ENCODE assay signal across 19 cellular contexts in the genomic region with DNA sequence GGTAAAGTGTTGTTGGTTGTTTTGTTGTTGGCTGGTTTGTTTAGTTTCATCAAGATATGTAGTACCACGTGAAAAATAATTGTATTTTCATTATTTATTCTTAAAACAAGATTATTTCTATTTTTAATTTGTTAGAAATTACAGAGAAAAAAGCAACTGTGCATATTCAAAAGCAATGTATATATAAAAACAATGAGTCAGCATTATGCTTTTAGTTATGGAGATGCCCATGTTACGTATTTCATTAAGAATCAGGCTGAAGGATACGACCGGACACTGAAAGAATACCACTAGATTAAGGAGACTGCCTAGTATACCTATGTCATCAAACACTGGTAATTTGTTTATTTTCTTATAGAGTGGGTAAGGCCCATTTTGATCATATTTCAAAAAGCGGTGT.
DNase-seq lines count a peak whose midpoint lies in the region; ATAC-seq, FAIRE-seq and TF ChIP-seq lines count a peak whose summit lies in the region.
"Had no signal": no experiment of that assay in that cellular context is flagged by ENCODE, and none has a peak within 500 bp of the region (broad histone marks: within the 10 kb centered on the region; RNA-seq: fewer than 3 reads in every experiment).

No MANE protein-coding gene starts in this region.

- FAIRE-seq in A549 (lab: Jason Lieb, UNC) (no peak), H1 (lab: Jason Lieb, UNC) (no peak)
- FAIRE-seq: A204.1, G401.6, GM12891, GM19239 had no signal

- H2BK120ac ChIP-seq in IMR-90 (ENCODE audit: low read depth, low read length): no peak overlapping the region
- H2BK120ac ChIP-seq in H1 (replicated peaks; ENCODE audit: low read depth, low read length): no peak overlapping the region

- H3K9ac ChIP-seq in IMR-90 (ENCODE audit: low read depth, low read length) (no peak overlapping the region), H1 (replicated peaks in 1 of 4; ENCODE audit: extremely low read depth in 1 of 4, low read depth in 3 of 4, low read length in 3 of 4) (no peak overlapping the region)
- H3K9ac ChIP-seq: BLaER1 treated with 17β-estradiol and CSF1 and Interleukin-3, amounts not matched to agents 10 nM and 100 nM had no signal

- H3K56ac ChIP-seq in IMR-90 (ENCODE audit: extremely low read depth, insufficient read depth, low read length) (no peak overlapping the region), H1 (replicated peaks; ENCODE audit: insufficient read length, low read depth, low read length) (no peak overlapping the region)

- H3K27me3 ChIP-seq in IMR-90 (ENCODE audit: control insufficient read depth, insufficient read depth, low read length) (no peaks in the 10 kb centered on the region), H1 (replicated peaks in 1 of 4; ENCODE audit: control insufficient read depth in 3 of 4, extremely low read depth in 1 of 4, insufficient read depth in 3 of 4, low read length in 3 of 4) (no peaks in the 10 kb centered on the region)
- H3K27me3 ChIP-seq: BLaER1 treated with 17β-estradiol and CSF1 and Interleukin-3, amounts not matched to agents 10 nM and 100 nM had no signal

- no peak overlapping the region for H2BK15ac ChIP-seq in IMR-90 (ENCODE audit: low read depth, low read length)
- H2BK15ac ChIP-seq in H1 (ENCODE audit: low read length): no peak overlapping the region

- H2BK20ac ChIP-seq in IMR-90 (ENCODE audit: low read depth, low read length): no peak overlapping the region
- H2BK20ac ChIP-seq in H1 (ENCODE audit: low read length): no peak overlapping the region

- no peaks in the 10 kb centered on the region for H3K23me2 ChIP-seq in H1 (ENCODE audit: low read depth, low read length)

- H4K20me1 ChIP-seq in IMR-90 (ENCODE audit: insufficient read depth, low read length): no peaks in the 10 kb centered on the region
- no peaks in the 10 kb centered on the region for H4K20me1 ChIP-seq in H1 (replicated peaks in 1 of 2; ENCODE audit: control insufficient read depth in 1 of 2, insufficient read depth in 2 of 2, low read length in 2 of 2)
- H4K20me1 ChIP-seq: BLaER1 treated with 17β-estradiol and CSF1 and Interleukin-3, amounts not matched to agents 10 nM and 100 nM had no signal

- TF ChIP-seq EP300 in A549 (IDR thresholded peaks at IDR 0.05) (no peak), H1 (IDR thresholded peaks at IDR 0.05; ENCODE audit: borderline replicate concordance in 1 of 2, low read depth in 2 of 2, low read length in 2 of 2) (no peak)

- WGBS in A549 (ENCODE audit: missing lambda C conversion rate): 42% methylated on average over 5 of the region's 5 CpGs
- no CpG with 5 or more reads among the region's 5 CpGs for WGBS in IMR-90 (ENCODE audit: extremely low coverage in 2 of 2, insufficient read length in 1 of 2), 2 experiments
- 86% methylated on average over 5 of the region's 5 CpGs; no CpG with 5 or more reads in 1 of the 2 experiments for WGBS in H1 (ENCODE audit: extremely low coverage in 1 of 2, insufficient coverage in 1 of 2, insufficient read length in 1 of 2, insufficient replicate concordance in 2 of 2, low coverage in 1 of 2, low lambda C conversion rate in 2 of 2, missing lambda C conversion rate in 1 of 2), 2 experiments

- no peak for TF ChIP-seq CTCF in A549 (IDR thresholded peaks at IDR 0.05)
- no peak for TF ChIP-seq CTCF in IMR-90 (conservative IDR thresholded peaks at IDR 0.05; ENCODE audit: low read depth, low read length)
- TF ChIP-seq CTCF in H1 (IDR thresholded peaks at IDR 0.05; ENCODE audit: control extremely low read depth in 1 of 3, insufficient read depth in 1 of 3, low read depth in 1 of 3, low read length in 3 of 3): no peak

- no peaks in the 10 kb centered on the region for H3K9me1 ChIP-seq in IMR-90 (ENCODE audit: insufficient read depth, low read length)

- no peaks in the 10 kb centered on the region; the same call in 2 of the 3 replicates for H3K9me3 ChIP-seq in A549
- peaks cover 18% of the 10 kb centered on the region for H3K9me3 ChIP-seq in IMR-90 (ENCODE audit: control insufficient read depth, insufficient read depth, low read length)
- no peaks in the 10 kb centered on the region for H3K9me3 ChIP-seq in H1 (ENCODE audit: insufficient read depth in 2 of 2, low read depth in 1 of 2, low read length in 1 of 2)
- H3K9me3 ChIP-seq: Caco-2 had no signal

- H3K4ac ChIP-seq in IMR-90 (ENCODE audit: low read depth, low read length) (no peak overlapping the region), H1 (replicated peaks; ENCODE audit: insufficient read length, low read depth, low read length) (no peak overlapping the region)

- H3K36me3 ChIP-seq in IMR-90 (ENCODE audit: control insufficient read depth, insufficient read depth, low read length) (no peaks in the 10 kb centered on the region), H1 (ENCODE audit: control insufficient read depth in 2 of 4, insufficient read depth in 4 of 4, low read length in 3 of 4) (no peaks in the 10 kb centered on the region)
- H3K36me3 ChIP-seq: BLaER1 treated with 17β-estradiol and CSF1 and Interleukin-3, amounts not matched to agents 10 nM and 100 nM had no signal

- no peaks in the 10 kb centered on the region for H3K4me1 ChIP-seq in A549
- H3K4me1 ChIP-seq in IMR-90 (ENCODE audit: control insufficient read depth, insufficient read depth, low read length): no peaks in the 10 kb centered on the region
- no peaks in the 10 kb centered on the region for H3K4me1 ChIP-seq in H1 (replicated peaks in 1 of 4; ENCODE audit: control insufficient read depth in 3 of 4, insufficient read depth in 4 of 4, low read length in 3 of 4)
- H3K4me1 ChIP-seq: BLaER1 treated with 17β-estradiol and CSF1 and Interleukin-3, amounts not matched to agents 10 nM and 100 nM; Caco-2 had no signal

- H3K4me2 ChIP-seq in A549 (no peak overlapping the region), IMR-90 (ENCODE audit: low read depth, low read length) (no peak overlapping the region), H1 (ENCODE audit: insufficient read depth in 1 of 2, low read depth in 2 of 2, low read length in 2 of 2) (no peak overlapping the region)
- H3K4me2 ChIP-seq: BLaER1 treated with 17β-estradiol and CSF1 and Interleukin-3, amounts not matched to agents 10 nM and 100 nM had no signal

- no peak overlapping the region for H3K14ac ChIP-seq in IMR-90 (replicated peaks; ENCODE audit: low read depth, low read length)
- H3K14ac ChIP-seq in H1 (ENCODE audit: insufficient read length): no peak overlapping the region

- no peaks in the 10 kb centered on the region for H3K79me2 ChIP-seq in H1 (ENCODE audit: control insufficient read depth in 1 of 2, insufficient read depth in 2 of 2, low read length in 2 of 2)

- H3K4me3 ChIP-seq in A549 (no peak overlapping the region), IMR-90 (ENCODE audit: insufficient read depth, low read depth, low read length) (no peak overlapping the region), H1 (ENCODE audit: extremely low read depth in 1 of 4, insufficient read depth in 2 of 4, low read depth in 3 of 4, low read length in 4 of 4) (no peak overlapping the region)
- H3K4me3 ChIP-seq: BLaER1 treated with 17β-estradiol and CSF1 and Interleukin-3, amounts not matched to agents 10 nM and 100 nM had no signal

- H3K23ac ChIP-seq in IMR-90 (ENCODE audit: low read depth, low read length): no peak overlapping the region
- no peak overlapping the region for H3K23ac ChIP-seq in H1 (ENCODE audit: insufficient read length)

- ATAC-seq in A549 (no peak), IMR-90 (ENCODE audit: low read depth) (no peak)
- ATAC-seq in activated CD4-positive, CD25-positive, alpha-beta regulatory T cell treated with anti-CD3 and anti-CD28 coated beads, Interleukin-2, amount 50 U/mL, for 24 hours: no peak
- ATAC-seq: CD8-positive, alpha-beta T cell had no signal

- TF ChIP-seq RAD21 in A549 (conservative IDR thresholded peaks at IDR 0.05 in 1 of 2, IDR thresholded peaks at IDR 0.05 in 1 of 2) (no peak), IMR-90 (IDR thresholded peaks at IDR 0.05; ENCODE audit: low read length) (no peak), H1 (IDR thresholded peaks at IDR 0.05 in 1 of 2, conservative IDR thresholded peaks at IDR 0.05 in 1 of 2; ENCODE audit: low read depth in 2 of 2, low read length in 2 of 2) (no peak)

- no peak overlapping the region for H4K8ac ChIP-seq in IMR-90 (ENCODE audit: low read depth in 2 of 2, low read length in 2 of 2)
- H4K8ac ChIP-seq in H1 (ENCODE audit: extremely low read depth, insufficient read depth, low read length): no peak overlapping the region

- POLR2A ChIA-PET in A549 (lab: Yijun Ruan, JAX): no interaction called here
- POLR2A ChIA-PET in IMR-90 (lab: Charles Lee; ENCODE audit: unreplicated experiment): no interaction called here
- POLR2A ChIA-PET in H1 (lab: Charles Lee; ENCODE audit: partially characterized antibody): no interaction called here

- H2BK5ac ChIP-seq in IMR-90 (ENCODE audit: low read depth, low read length, poor library complexity, severe bottlenecking) (no peak overlapping the region), H1 (ENCODE audit: low read depth, low read length) (no peak overlapping the region)

- BruUV-seq in IMR-90 (replicated peaks; lab: Mats Ljungman, UMichigan): no TSS peak

- no peak overlapping the region for H2AFZ ChIP-seq in IMR-90 (replicated peaks; ENCODE audit: low read length, poor library complexity)
- no peak overlapping the region for H2AFZ ChIP-seq in H1 (ENCODE audit: low read length)

- H4K91ac ChIP-seq in IMR-90 (ENCODE audit: insufficient read depth, low read depth, low read length): no peak overlapping the region
- no peak overlapping the region for H4K91ac ChIP-seq in H1 (replicated peaks; ENCODE audit: insufficient read length, low read length)

- H4K5ac ChIP-seq in IMR-90 (ENCODE audit: low read depth, low read length): no peak overlapping the region
- H4K5ac ChIP-seq in H1 (ENCODE audit: insufficient read length, low read depth, low read length): no peak overlapping the region

- H3K18ac ChIP-seq in IMR-90 (ENCODE audit: low read depth, low read length) (no peak overlapping the region), H1 (ENCODE audit: extremely low read depth, low read length) (no peak overlapping the region)

- no peaks in the 10 kb centered on the region for H3K79me1 ChIP-seq in IMR-90 (ENCODE audit: low read depth in 1 of 2, low read length in 2 of 2)
- H3K79me1 ChIP-seq in H1 (ENCODE audit: low read depth, low read length): no peaks in the 10 kb centered on the region

- H3K27ac ChIP-seq in A549: no peak overlapping the region
- no peak overlapping the region for H3K27ac ChIP-seq in IMR-90 (ENCODE audit: insufficient read depth, low read length)
- no peak overlapping the region for H3K27ac ChIP-seq in H1 (ENCODE audit: low read depth, low read length)
- H3K27ac ChIP-seq: BLaER1 treated with 17β-estradiol and CSF1 and Interleukin-3, amounts not matched to agents 10 nM and 100 nM; C4-2B had no signal

- in situ Hi-C loops in IMR-90 (cut with MboI; ENCODE audit: low sequenced_read_pairs): no loop called here

- no peak overlapping the region for H2BK12ac ChIP-seq in H1 (ENCODE audit: low read depth, low read length)

- intact Hi-C loops in IMR-90 (cut with micrococcal nuclease): no loop called here

- no peak for DNase-seq in A549 (ENCODE audit: low read depth in 1 of 2, low spot score in 1 of 2)
- no peak for DNase-seq in IMR-90
- no peak for DNase-seq in H1 (ENCODE audit: low read depth in 1 of 2, low spot score in 2 of 2)
- DNase-seq in stimulated activated CD4-positive, alpha-beta T cell treated with anti-CD3 and anti-CD28 coated beads, Interleukin-4, amount 100 ng/mL, for 24 hours: no peak
- DNase-seq: 8988T; AML-193; Caco-2; Calu3; CD4-positive, alpha-beta T cell; CD8-positive, alpha-beta T cell; DMS79 treated with DMSO at 0.1 percent for 48 hours; GF-D8 had no signal

- dilution Hi-C loops in IMR-90 (cut with HindIII; ENCODE audit: low sequenced_read_pairs, unreplicated experiment): no loop called here

- CTCF ChIA-PET in A549 (lab: Yijun Ruan, JAX): no interaction called here
- CTCF ChIA-PET in IMR-90 (lab: Yijun Ruan, JAX): no interaction called here
- CTCF ChIA-PET in H1 (lab: Charles Lee; ENCODE audit: partially characterized antibody): no interaction called here

- TF ChIP-seq POLR2A in A549 (IDR thresholded peaks at IDR 0.05; ENCODE audit: low read length) (no peak), IMR-90 (IDR thresholded peaks at IDR 0.05; ENCODE audit: low read depth, low read length) (no peak), H1 (IDR thresholded peaks at IDR 0.05; ENCODE audit: control extremely low read depth in 1 of 2, low read depth in 2 of 2, low read length in 2 of 2) (no peak)

- H2AK5ac ChIP-seq in IMR-90 (ENCODE audit: low read depth, low read length) (no peak overlapping the region), H1 (ENCODE audit: low read depth, low read length) (no peak overlapping the region)

- H2AK9ac ChIP-seq in IMR-90 (replicated peaks; ENCODE audit: low read depth, low read length, poor library complexity): no peak overlapping the region
